Comparison of ENCODE assay signal across 8 cellular contexts in genomic region chr19:47514869-47515588, GRCh38. TPM values are rescaled to one million over a fixed set of nuclear protein-coding genes. Genes with fewer than 3 reads are reported as not detected.
DNase-seq lines count a peak whose midpoint lies in the region; ATAC-seq, FAIRE-seq and TF ChIP-seq lines count a peak whose summit lies in the region.

TSS of gene NAPA (minus strand) at chr19:47515063. CDS start at chr19:47514940, 123 bp downstream.

- peaks cover 24% of the 10 kb centered on the region for H4K20me1 ChIP-seq in OCI-LY3 (ENCODE audit: insufficient read depth, low read length)

- peak; percentile 99 for FAIRE-seq in endometrium (lab: Jason Lieb, UNC)

- peak within 1 kb of the TSS; percentile 97 for H3K4me2 ChIP-seq in OCI-LY3 (ENCODE audit: low read length)

- H3K9ac ChIP-seq in OCI-LY3 (ENCODE audit: low read length): peak within 1 kb of the TSS; percentile 81

- WGBS in mesodermal cell (ENCODE audit: insufficient coverage in 2 of 2), 2 experiments: 0% methylated on average over 73 to 74 of the region's 78 CpGs

- no peak for TF ChIP-seq CTCF in OCI-LY3 (IDR thresholded peaks at IDR 0.05; ENCODE audit: low read depth, low read length)

- peak; percentile 73 for ATAC-seq in GM21515 (IDR thresholded peaks at IDR 0.05; ENCODE audit: unreplicated experiment)

- peak within 1 kb of the TSS; percentile 85 for H2AFZ ChIP-seq in OCI-LY3 (ENCODE audit: low read depth, low read length)

- H3K9me3 ChIP-seq in OCI-LY3 (ENCODE audit: insufficient read depth, low read length) (no peaks in the 10 kb centered on the region), mesodermal cell (ENCODE audit: control insufficient read depth, low read length) (no peaks in the 10 kb centered on the region)

- peaks cover 31% of the 10 kb centered on the region for H3K27me3 ChIP-seq in OCI-LY3 (ENCODE audit: low read depth, low read length)

- H3K4me3 ChIP-seq in OCI-LY3 (ENCODE audit: low read length) (peak within 1 kb of the TSS; percentile 84), mesodermal cell (ENCODE audit: extremely low read depth, insufficient read depth, low read length, poor library complexity, severe bottlenecking) (peak within 1 kb of the TSS; percentile 98)

- peaks cover 40% of the 10 kb centered on the region for H3K4me1 ChIP-seq in OCI-LY3 (ENCODE audit: low read length)
- H3K4me1 ChIP-seq in mesodermal cell (ENCODE audit: control insufficient read depth, insufficient read depth, low read length, poor library complexity, severe bottlenecking): peaks cover 16% of the 10 kb centered on the region

- H3K36me3 ChIP-seq in OCI-LY3 (replicated peaks; ENCODE audit: low read depth, low read length) (no peaks in the 10 kb centered on the region), mesodermal cell (ENCODE audit: control insufficient read depth, insufficient read depth, low read length) (peaks cover 9% of the 10 kb centered on the region)

- DNase-seq in D341Med (ENCODE audit: low spot score) (peak; percentile 99), HuH-7 (ENCODE audit: low spot score) (peak; percentile 99)
- peak; percentile 100 for DNase-seq in activated CD8-positive, alpha-beta memory T cell treated with anti-CD3 and anti-CD28 coated beads, Interleukin-2, amount 50 U/mL, for 48 hours
- DNase-seq in stimulated activated CD8-positive, alpha-beta memory T cell treated with anti-CD3 and anti-CD28 coated beads, Interleukin-15, amount 100 ng/mL, for 4 hours (ENCODE audit: low read depth in 2 of 2): peak; percentile 100

- H3K27ac ChIP-seq in OCI-LY3 (ENCODE audit: low read length) (peak within 1 kb of the TSS; percentile 51), mesodermal cell (ENCODE audit: low read depth, low read length, severe bottlenecking) (peak within 1 kb of the TSS; percentile 93)

- H3K79me2 ChIP-seq in OCI-LY3 (ENCODE audit: low read length): peaks cover 48% of the 10 kb centered on the region

RNA-seq across cellular contexts. Expression of gene NAPA, which starts in this region (rescaled TPM):
- 69.1 TPM for polyA plus RNA-seq in mesodermal cell (2013, experiment 1 of 2)
- 50.5 TPM for polyA plus RNA-seq in mesodermal cell (2013, experiment 2 of 2)

Comparison
In these comparisons a context has a peak if more than half of its experiments do, and no peak if none do; other contexts are left out.
1. Peak in every context shown above with its lines: DNase-seq, ATAC-seq, H3K4me3 ChIP-seq and H3K27ac ChIP-seq.